In genomic region chr6:159716247-159717086, GRCh38 we compare ENCODE assay signal across 9 cellular contexts. TPM values are rescaled to one million over a fixed set of nuclear protein-coding genes. Genes with fewer than 3 reads are reported as not detected.
DNase-seq lines count a peak whose midpoint lies in the region; ATAC-seq and TF ChIP-seq lines count a peak whose summit lies in the region.
"Had no signal": no experiment of that assay in that cellular context is flagged by ENCODE, and none has a peak within 500 bp of the region (broad histone marks: within the 10 kb centered on the region; RNA-seq: fewer than 3 reads in every experiment).

No MANE protein-coding gene starts in this region.

- H3K36me3 Mint-ChIP-seq in T-helper 17 cell (ENCODE audit: low read depth) = no peaks in the 10 kb centered on the region

- WGBS in gastroesophageal sphincter (ENCODE audit: low coverage in 1 of 2), 2 donors = 5 to 22% methylated on average over 3 of the region's 5 CpGs
- WGBS in sigmoid colon, 2 donors = 61 to 72% methylated on average over 5 of the region's 5 CpGs

- TF ChIP-seq POLR2A in gastroesophageal sphincter (IDR thresholded peaks at IDR 0.05) (no peak), sigmoid colon (IDR thresholded peaks at IDR 0.05) (no peak)

- H3K4me3 Mint-ChIP-seq in T-helper 17 cell = no peak overlapping the region

- H3K27ac Mint-ChIP-seq in T-helper 17 cell = no peak overlapping the region

- H3K27ac ChIP-seq in gastroesophageal sphincter (peak overlapping the region; percentile 79 to 92 (median 84)), sigmoid colon (peak overlapping the region; percentile 82 to 90 (median 86))

- H3K4me1 ChIP-seq in gastroesophageal sphincter = peaks cover 3 to 39% (median 11%) of the 10 kb centered on the region in 3 donors
- peaks cover 0 to 34% (median 32%) of the 10 kb centered on the region in 4 donors for H3K4me1 ChIP-seq in sigmoid colon

- H3K36me3 ChIP-seq in gastroesophageal sphincter (no peaks in the 10 kb centered on the region), sigmoid colon (no peaks in the 10 kb centered on the region)

- DNase-seq in GF-D8 (lab: John Stamatoyannopoulos, UW) = peak; percentile 47
- DNase-seq in T-helper 17 cell = no peak
- DNase-seq in sigmoid colon = peak; percentile 89
- no peak for DNase-seq in HUDEP-2 (lab: John Stamatoyannopoulos, UW; ENCODE audit: unreplicated experiment in 76 of 76)
- DNase-seq in NCI-H345 treated with DMSO at 0.1 percent for 48 hours (lab: John Stamatoyannopoulos, UW; ENCODE audit: unreplicated experiment) = no peak
- no peak for DNase-seq in stimulated activated CD4-positive, alpha-beta T cell treated with anti-CD3 and anti-CD28 coated beads, Interleukin-15, amount 100 ng/mL, for 24 hours
- DNase-seq: NCI-H526 treated with DMSO at 0.1 percent for 48 hours had no signal

- peak; percentile 32 for ATAC-seq in T-helper 17 cell
- peak; percentile 98 for ATAC-seq in gastroesophageal sphincter
- ATAC-seq in GM21576 (IDR thresholded peaks at IDR 0.05; ENCODE audit: unreplicated experiment) = no peak

- intact Hi-C loops in sigmoid colon (cut with DNase I) = loop anchor here (2.0 kb wide), 1 partner anchor 16 kb away; no protein-coding TSS in a partner anchor

- no peaks in the 10 kb centered on the region for H3K9me3 ChIP-seq in T-helper 17 cell (ENCODE audit: control insufficient read depth, low read length, poor library complexity, severe bottlenecking)
- H3K9me3 ChIP-seq in gastroesophageal sphincter = no peaks in the 10 kb centered on the region
- H3K9me3 ChIP-seq in sigmoid colon = no peaks in the 10 kb centered on the region

- no peaks in the 10 kb centered on the region for H3K27me3 Mint-ChIP-seq in T-helper 17 cell

- no peak for TF ChIP-seq EP300 in gastroesophageal sphincter (IDR thresholded peaks at IDR 0.05)
- TF ChIP-seq EP300 in sigmoid colon (IDR thresholded peaks at IDR 0.05) = peak; percentile 19 to 91 (median 66)

- H3K4me3 ChIP-seq in gastroesophageal sphincter = peak overlapping the region in 1 of 2 donors; percentile 16
- peak overlapping the region in 2 of 4 donors; percentile 13 to 22 for H3K4me3 ChIP-seq in sigmoid colon

- H3K27me3 ChIP-seq in gastroesophageal sphincter (no peaks in the 10 kb centered on the region), sigmoid colon (no peaks in the 10 kb centered on the region)

- H3K4me1 Mint-ChIP-seq in T-helper 17 cell = peaks cover 2% of the 10 kb centered on the region

- TF ChIP-seq CTCF in gastroesophageal sphincter (IDR thresholded peaks at IDR 0.05) (no peak), sigmoid colon (IDR thresholded peaks at IDR 0.05) (no peak)

RNA-seq across cellular contexts. Expression of gene WTAP, which starts 10.8 kb away (rescaled TPM):
- total RNA-seq in T-helper 17 cell (100 to 1,000 TPM; 159 to 160 TPM), gastroesophageal sphincter (100 to 1,000 TPM in 1 of 4 donors, 10 to 100 TPM in 3; 52.1 to 123 (median 79.9) TPM), sigmoid colon (10 to 100 TPM; 64.5 to 93.8 (median 75.6) TPM)
- polyA plus RNA-seq in sigmoid colon = 10 to 100 TPM; 55.9 to 76.1 (median 65.7) TPM

RNA-seq across cellular contexts. Expression of gene SOD2, which starts 23.4 kb away (rescaled TPM):
- total RNA-seq in T-helper 17 cell = 100 to 1,000 TPM; 200 to 292 TPM
- 100 to 1,000 TPM; 256 to 921 (median 488) TPM for total RNA-seq in gastroesophageal sphincter
- 1,000 to 10,000 TPM in 1 of 4 donors, 100 to 1,000 TPM in 3; 171 to 1,498 (median 369) TPM for total RNA-seq in sigmoid colon
- polyA plus RNA-seq in sigmoid colon = 100 to 1,000 TPM; 221 to 631 (median 247) TPM

RNA-seq across cellular contexts. Expression of gene ACAT2, which starts 45.4 kb away (rescaled TPM):
- 10 to 100 TPM; 26.9 to 34.6 TPM for total RNA-seq in T-helper 17 cell
- total RNA-seq in gastroesophageal sphincter = 10 to 100 TPM in 2 of 4 donors, 1 to 10 TPM in 2; 3.1 to 11.7 (median 9.1) TPM
- total RNA-seq in sigmoid colon = 10 to 100 TPM in 1 of 4 donors, 1 to 10 TPM in 3; 4.1 to 12.1 (median 5.2) TPM
- 10 to 100 TPM; 42.0 to 85.1 (median 79.3) TPM for polyA plus RNA-seq in sigmoid colon

Comparison
In these comparisons a context has a peak if more than half of its experiments do, and no peak if none do; other contexts are left out.
1. DNase-seq: peak in GF-D8 (single experiment) and sigmoid colon (single experiment); none in T-helper 17 cell (0 of 3), HUDEP-2 (0 of 76), NCI-H345 treated with DMSO at 0.1 percent for 48 hours (single experiment) and stimulated activated CD4-positive, alpha-beta T cell treated with anti-CD3 and anti-CD28 coated beads, Interleukin-15, amount 100 ng/mL, for 24 hours (single experiment).